ENCODE assay signal across 8 cellular contexts in the genomic region with DNA sequence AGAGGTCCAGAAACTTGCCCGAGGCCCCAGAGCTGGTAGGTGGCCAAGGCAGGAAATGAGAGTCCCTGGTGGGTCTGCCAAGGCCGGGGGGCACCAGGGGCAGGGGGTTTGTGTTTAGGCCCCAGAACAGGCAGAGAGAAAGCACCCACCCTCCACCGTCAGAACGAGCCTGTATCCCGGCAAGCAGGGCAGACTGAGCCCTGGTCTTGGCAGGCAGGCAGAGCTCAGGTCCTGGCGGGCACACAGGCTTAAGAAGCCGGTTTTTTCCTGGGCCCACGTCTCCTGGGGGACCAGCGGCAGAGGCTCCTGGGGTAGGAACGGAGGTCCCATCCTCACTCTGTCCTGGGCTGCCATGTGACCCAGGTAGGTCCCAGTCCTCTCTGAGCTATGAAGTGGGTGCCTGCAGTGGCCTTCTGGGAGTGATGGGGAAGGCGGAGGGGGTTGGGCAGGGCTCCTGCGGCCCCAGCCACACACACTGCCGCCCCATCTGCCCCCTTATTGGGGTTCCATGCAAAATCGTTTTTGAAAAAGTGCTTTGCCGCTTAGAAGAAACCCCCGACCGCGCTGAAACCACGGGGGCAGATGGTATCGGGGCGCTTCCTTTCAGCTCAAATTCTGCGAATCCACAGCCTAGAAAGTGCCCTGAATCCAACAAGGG. TPM values are rescaled to one million over a fixed set of nuclear protein-coding genes. Genes with fewer than 3 reads are reported as not detected.
DNase-seq lines count a peak whose midpoint lies in the region; ATAC-seq lines count a peak whose summit lies in the region.

No MANE protein-coding gene starts in this region.

- ATAC-seq in HG02798 (IDR thresholded peaks at IDR 0.05; ENCODE audit: poor library complexity, unreplicated experiment) = peak; percentile 33
- no peak for ATAC-seq in left ventricle myocardium superior
- peak; percentile 15 for ATAC-seq in stimulated activated naive CD8-positive, alpha-beta T cell treated with anti-CD3 and anti-CD28 coated beads, Interleukin-15, Interleukin-2, amounts not matched to agents 100 U/mL and 50 U/mL, for 24 hours
- no peak for ATAC-seq in HG03196 (IDR thresholded peaks at IDR 0.05; ENCODE audit: unreplicated experiment)
- ATAC-seq in GM21528 (IDR thresholded peaks at IDR 0.05; ENCODE audit: low FRiP score, unreplicated experiment) = no peak
- ATAC-seq in HG03521 (IDR thresholded peaks at IDR 0.05; ENCODE audit: unreplicated experiment) = no peak

- DNase-seq in activated CD8-positive, alpha-beta memory T cell treated with anti-CD3 and anti-CD28 coated beads, Interleukin-2, amount 50 U/mL, for 48 hours = peak; percentile 81
- peak; percentile 30 for DNase-seq in left ventricle myocardium superior
- peak; percentile 72 for DNase-seq in stimulated activated naive CD8-positive, alpha-beta T cell treated with anti-CD3 and anti-CD28 coated beads, Interleukin-15, Interleukin-2, amounts not matched to agents 100 U/mL and 50 U/mL, for 24 hours
- no peak for DNase-seq in NCI-H345 treated with DMSO at 0.1 percent for 48 hours (lab: John Stamatoyannopoulos, UW; ENCODE audit: unreplicated experiment)

- intact Hi-C loops in left ventricle myocardium superior (cut with micrococcal nuclease) = no loop called here

RNA-seq across cellular contexts. Expression of a gene that starts 24.2 kb away (rescaled TPM):
- total RNA-seq in left ventricle myocardium superior = 45.1 TPM

Comparison
In these comparisons a context has a peak if more than half of its experiments do, and no peak if none do; other contexts are left out.
1. ATAC-seq: peak in HG02798 (single experiment) and stimulated activated naive CD8-positive, alpha-beta T cell treated with anti-CD3 and anti-CD28 coated beads, Interleukin-15, Interleukin-2, amounts not matched to agents 100 U/mL and 50 U/mL, for 24 hours (single experiment); none in left ventricle myocardium superior (single experiment), HG03196 (single experiment), GM21528 (single experiment) and HG03521 (single experiment).